In the genomic region with DNA sequence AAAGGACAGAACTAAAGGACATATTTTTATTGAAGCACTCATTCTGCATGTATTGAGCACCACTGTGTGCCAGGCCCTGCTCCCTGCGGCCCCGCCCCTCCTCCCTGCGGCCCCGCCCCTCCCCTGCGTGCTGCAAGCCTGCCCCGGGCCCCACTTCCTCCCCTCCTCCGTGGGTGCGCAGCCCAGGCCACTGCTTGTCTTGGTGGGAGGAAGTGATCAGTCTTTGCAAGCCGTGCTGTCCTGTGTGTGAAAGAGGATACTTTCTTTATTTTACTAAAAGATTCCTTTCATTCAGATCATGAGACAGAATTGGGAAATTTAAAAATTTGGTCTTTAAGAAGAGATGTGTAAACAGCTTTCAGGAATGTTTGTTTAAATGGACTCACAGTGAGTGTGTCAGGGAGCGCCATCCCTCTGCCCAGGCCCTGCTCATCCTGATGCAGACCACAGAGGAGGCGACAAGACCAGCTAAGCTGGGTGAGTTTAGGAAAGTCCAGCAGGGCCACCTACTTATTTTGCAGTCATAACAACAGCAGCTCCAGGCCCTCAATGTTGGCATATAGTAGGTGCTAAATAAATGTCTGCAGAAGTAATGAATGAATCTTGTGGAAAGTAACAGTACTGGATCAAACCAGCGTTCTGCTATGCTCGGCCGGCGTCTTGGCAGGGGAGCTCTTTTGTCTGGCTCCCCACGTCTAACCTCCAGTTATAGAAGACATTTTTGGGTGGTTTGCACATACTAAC, we compare ENCODE assay signal across 9 cellular contexts.
A peak's percentile ranks its signal among the peaks of the same experiment; 100 is the strongest.
DNase-seq lines count a peak whose midpoint lies in the region; ATAC-seq, FAIRE-seq and TF ChIP-seq lines count a peak whose summit lies in the region.
"Had no signal": no experiment of that assay in that cellular context is flagged by ENCODE, and none has a peak within 500 bp of the region (broad histone marks: within the 10 kb centered on the region; RNA-seq: fewer than 3 reads in every experiment).

No MANE protein-coding gene starts in this region.

- TF ChIP-seq RAD21 in H1 (IDR thresholded peaks at IDR 0.05 in 1 of 2, conservative IDR thresholded peaks at IDR 0.05 in 1 of 2; ENCODE audit: low read depth in 2 of 2, low read length in 2 of 2) = no peak

- H3K4me3 ChIP-seq in GM23248 (no peak overlapping the region), H1 (ENCODE audit: extremely low read depth in 1 of 4, insufficient read depth in 2 of 4, low read depth in 3 of 4, low read length in 4 of 4) (no peak overlapping the region)
- H3K4me3 ChIP-seq: skin epidermis had no signal

- H3K79me2 ChIP-seq in GM23248 (ENCODE audit: insufficient read depth) = no peaks in the 10 kb centered on the region
- H3K79me2 ChIP-seq in H1 (ENCODE audit: control insufficient read depth in 1 of 2, insufficient read depth in 2 of 2, low read length in 2 of 2) = no peaks in the 10 kb centered on the region

- H4K5ac ChIP-seq in H1 (ENCODE audit: insufficient read length, low read depth, low read length) = no peak overlapping the region

- 89 to 91% methylated on average over 11 to 16 of the region's 16 CpGs for WGBS in GM23248 (ENCODE audit: low coverage in 1 of 2, low lambda C conversion rate in 2 of 2, missing lambda C conversion rate in 2 of 2), 2 experiments
- WGBS in H1 (ENCODE audit: extremely low coverage in 1 of 2, insufficient coverage in 1 of 2, insufficient read length in 1 of 2, insufficient replicate concordance in 2 of 2, low coverage in 1 of 2, low lambda C conversion rate in 2 of 2, missing lambda C conversion rate in 1 of 2), 2 experiments = 78% methylated on average over 11 of the region's 16 CpGs; no CpG with 5 or more reads in 1 of the 2 experiments

- intact Hi-C loops in activated CD4-positive, alpha-beta T cell treated with anti-CD3 and anti-CD28 coated beads, Interleukin-2, amount 10 ng/mL, durations not matched to agents 24 days and 14 days (cut with micrococcal nuclease) = no loop called here

- no peak overlapping the region for H3K4me2 ChIP-seq in GM23248 (ENCODE audit: unreplicated experiment)
- no peak overlapping the region for H3K4me2 ChIP-seq in H1 (ENCODE audit: insufficient read depth in 1 of 2, low read depth in 2 of 2, low read length in 2 of 2)

- no peak overlapping the region for H2BK5ac ChIP-seq in H1 (ENCODE audit: low read depth, low read length)

- in situ Hi-C loops in GM23248 (cut with MboI) = no loop called here

- H3K4me1 ChIP-seq in GM23248 (ENCODE audit: insufficient read depth) (peaks cover 27% of the 10 kb centered on the region), H1 (replicated peaks in 1 of 4; ENCODE audit: control insufficient read depth in 3 of 4, insufficient read depth in 4 of 4, low read length in 3 of 4) (peaks cover 15 to 22% (median 19%) of the 10 kb centered on the region in 4 experiments), foreskin keratinocyte (peaks cover 15% of the 10 kb centered on the region)

- no peak overlapping the region for H3K14ac ChIP-seq in H1 (ENCODE audit: insufficient read length)

- 0 out of 2 replicates have a peak overlapping the region, but pooled peaks have one; percentile 13 for H2BK12ac ChIP-seq in H1 (ENCODE audit: low read depth, low read length)

- peak overlapping the region; percentile 15; the same call in 1 of the 2 replicates for H3K18ac ChIP-seq in H1 (ENCODE audit: extremely low read depth, low read length)

- no peak overlapping the region for H2BK20ac ChIP-seq in H1 (ENCODE audit: low read length)

- peaks cover 18% of the 10 kb centered on the region for H3F3A ChIP-seq in GM23248 (ENCODE audit: insufficient read depth)

- no peaks in the 10 kb centered on the region for H4K20me1 ChIP-seq in GM23248 (ENCODE audit: insufficient read depth)
- H4K20me1 ChIP-seq in H1 (replicated peaks in 1 of 2; ENCODE audit: control insufficient read depth in 1 of 2, insufficient read depth in 2 of 2, low read length in 2 of 2) = no peaks in the 10 kb centered on the region

- peak overlapping the region; percentile 20 for H3K4me3 Mint-ChIP-seq in activated CD4-positive, alpha-beta T cell treated with anti-CD3 and anti-CD28 coated beads, Interleukin-2, amount 10 ng/mL, durations not matched to agents 24 days and 14 days

- H2AFZ ChIP-seq in GM23248 (no peak overlapping the region), H1 (ENCODE audit: low read length) (no peak overlapping the region)

- no peaks in the 10 kb centered on the region for H3K9me2 ChIP-seq in GM23248 (ENCODE audit: insufficient read depth)

- no peak overlapping the region for H2BK15ac ChIP-seq in H1 (ENCODE audit: low read length)

- CTCF ChIA-PET in H1 (lab: Charles Lee; ENCODE audit: partially characterized antibody) = interaction anchor here (0.8 to 6.2 kb wide), 6 partner anchors 9 to 38 kb away, joined by 3 to 37 read pairs (median 4); no protein-coding TSS in a partner anchor

- H3K36me3 ChIP-seq in GM23248 (ENCODE audit: low read depth) (no peaks in the 10 kb centered on the region), H1 (ENCODE audit: control insufficient read depth in 2 of 4, insufficient read depth in 4 of 4, low read length in 3 of 4) (no peaks in the 10 kb centered on the region)

- H3K23ac ChIP-seq in H1 (ENCODE audit: insufficient read length) = no peak overlapping the region

- peaks cover 20% of the 10 kb centered on the region for H3K4me1 Mint-ChIP-seq in activated CD4-positive, alpha-beta T cell treated with anti-CD3 and anti-CD28 coated beads, Interleukin-2, amount 10 ng/mL, durations not matched to agents 24 days and 14 days

- no peaks in the 10 kb centered on the region for H3K9me3 Mint-ChIP-seq in activated CD4-positive, alpha-beta T cell treated with anti-CD3 and anti-CD28 coated beads, Interleukin-2, amount 10 ng/mL, durations not matched to agents 24 days and 14 days

- TF ChIP-seq POLR2A in H1 (IDR thresholded peaks at IDR 0.05; ENCODE audit: control extremely low read depth in 1 of 2, low read depth in 2 of 2, low read length in 2 of 2) = no peak

- H3K79me1 ChIP-seq in H1 (ENCODE audit: low read depth, low read length) = no peaks in the 10 kb centered on the region; the same call in 1 of the 2 replicates

- H3K9me3 ChIP-seq in GM23248 (ENCODE audit: low read depth) (no peaks in the 10 kb centered on the region), H1 (ENCODE audit: insufficient read depth in 2 of 2, low read depth in 1 of 2, low read length in 1 of 2) (no peaks in the 10 kb centered on the region)

- TF ChIP-seq EP300 in H1 (IDR thresholded peaks at IDR 0.05; ENCODE audit: borderline replicate concordance in 1 of 2, low read depth in 2 of 2, low read length in 2 of 2) = no peak

- DNase-seq in GM23248 = peak; percentile 46
- peak; percentile 80 for DNase-seq in activated CD4-positive, alpha-beta T cell treated with anti-CD3 and anti-CD28 coated beads, Interleukin-2, amount 10 ng/mL, durations not matched to agents 24 days and 14 days
- DNase-seq in H1 (ENCODE audit: low read depth in 1 of 2, low spot score in 2 of 2) = no peak
- peak; percentile 60 for DNase-seq in stimulated activated CD4-positive, alpha-beta T cell treated with anti-CD3 and anti-CD28 coated beads, Interleukin-4, amount 100 ng/mL, for 1 hour
- no peak for DNase-seq in foreskin keratinocyte
- DNase-seq in kidney tubule cell (ENCODE audit: low spot score) = no peak

- peaks cover 13% of the 10 kb centered on the region for H3K27me3 Mint-ChIP-seq in activated CD4-positive, alpha-beta T cell treated with anti-CD3 and anti-CD28 coated beads, Interleukin-2, amount 10 ng/mL, durations not matched to agents 24 days and 14 days

- FAIRE-seq in H1 (lab: Jason Lieb, UNC) = no peak

- H4K8ac ChIP-seq in H1 (ENCODE audit: extremely low read depth, insufficient read depth, low read length) = no peak overlapping the region; the same call in 1 of the 2 replicates

- H4K91ac ChIP-seq in H1 (replicated peaks; ENCODE audit: insufficient read length, low read length) = no peak overlapping the region

- peaks cover 2% of the 10 kb centered on the region for H3K36me3 Mint-ChIP-seq in activated CD4-positive, alpha-beta T cell treated with anti-CD3 and anti-CD28 coated beads, Interleukin-2, amount 10 ng/mL, durations not matched to agents 24 days and 14 days (ENCODE audit: low read depth)

- POLR2A ChIA-PET in H1 (lab: Charles Lee; ENCODE audit: partially characterized antibody) = interaction anchor here (0.9 kb wide), 1 partner anchor 8 kb away, joined by 3 read pairs; no protein-coding TSS in a partner anchor

- no peak overlapping the region for H2BK120ac ChIP-seq in H1 (replicated peaks; ENCODE audit: low read depth, low read length)

- H3K27ac ChIP-seq in GM23248 (no peak overlapping the region), H1 (ENCODE audit: low read depth, low read length) (no peak overlapping the region), foreskin keratinocyte (no peak overlapping the region)

- H3K23me2 ChIP-seq in H1 (ENCODE audit: low read depth, low read length) = no peaks in the 10 kb centered on the region

- H3K9ac ChIP-seq in GM23248 = no peak overlapping the region
- H3K9ac ChIP-seq in H1 (replicated peaks in 1 of 4; ENCODE audit: extremely low read depth in 1 of 4, low read depth in 3 of 4, low read length in 3 of 4) = no peak overlapping the region

- TF ChIP-seq CTCF in H1 (IDR thresholded peaks at IDR 0.05; ENCODE audit: control extremely low read depth in 1 of 3, insufficient read depth in 1 of 3, low read depth in 1 of 3, low read length in 3 of 3) = no peak
- no peak for TF ChIP-seq CTCF in foreskin keratinocyte (conservative IDR thresholded peaks at IDR 0.05)

- H3K56ac ChIP-seq in H1 (replicated peaks; ENCODE audit: insufficient read length, low read depth, low read length) = no peak overlapping the region

- no peaks in the 10 kb centered on the region for H3K27me3 ChIP-seq in GM23248 (replicated peaks; ENCODE audit: insufficient read depth)
- H3K27me3 ChIP-seq in H1 (replicated peaks in 1 of 4; ENCODE audit: control insufficient read depth in 3 of 4, extremely low read depth in 1 of 4, insufficient read depth in 3 of 4, low read length in 3 of 4) = no peaks in the 10 kb centered on the region
- H3K27me3 ChIP-seq in foreskin keratinocyte = no peaks in the 10 kb centered on the region

- no peak for ATAC-seq in foreskin keratinocyte
- ATAC-seq in HG03095 (IDR thresholded peaks at IDR 0.05; ENCODE audit: unreplicated experiment) = no peak
- ATAC-seq in HG03469 (IDR thresholded peaks at IDR 0.05; ENCODE audit: unreplicated experiment) = no peak

- H2AK5ac ChIP-seq in H1 (ENCODE audit: low read depth, low read length) = no peak overlapping the region

- no peak overlapping the region for H3K4ac ChIP-seq in H1 (replicated peaks; ENCODE audit: insufficient read length, low read depth, low read length)

- H3K27ac Mint-ChIP-seq in activated CD4-positive, alpha-beta T cell treated with anti-CD3 and anti-CD28 coated beads, Interleukin-2, amount 10 ng/mL, durations not matched to agents 24 days and 14 days = peak overlapping the region; percentile 58

TF ChIP-seq in H1, 55 proteins besides CTCF, POLR2A, EP300 and RAD21 (continues in another document):
- TF ChIP-seq, protein P1, sequence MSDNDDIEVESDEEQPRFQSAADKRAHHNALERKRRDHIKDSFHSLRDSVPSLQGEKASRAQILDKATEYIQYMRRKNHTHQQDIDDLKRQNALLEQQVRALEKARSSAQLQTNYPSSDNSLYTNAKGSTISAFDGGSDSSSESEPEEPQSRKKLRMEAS (IDR thresholded peaks at IDR 0.05) = no peak
- TF ChIP-seq CBX5 (IDR thresholded peaks at IDR 0.05; ENCODE audit: low read depth, low read length) (no peak), CEBPB (IDR thresholded peaks at IDR 0.05; ENCODE audit: low read depth, low read length) (no peak), TAF1 (IDR thresholded peaks at IDR 0.05; ENCODE audit: low read depth, low read length) (no peak)

Comparison
In these comparisons a context has a peak if more than half of its experiments do, and no peak if none do; other contexts are left out.
1. DNase-seq: peak in GM23248 (single experiment), activated CD4-positive, alpha-beta T cell treated with anti-CD3 and anti-CD28 coated beads, Interleukin-2, amount 10 ng/mL, durations not matched to agents 24 days and 14 days (single experiment) and stimulated activated CD4-positive, alpha-beta T cell treated with anti-CD3 and anti-CD28 coated beads, Interleukin-4, amount 100 ng/mL, for 1 hour (single experiment); none in H1 (0 of 2), foreskin keratinocyte (0 of 2) and kidney tubule cell (single experiment).